ENCODE assay signal across 9 cellular contexts in the genomic region with DNA sequence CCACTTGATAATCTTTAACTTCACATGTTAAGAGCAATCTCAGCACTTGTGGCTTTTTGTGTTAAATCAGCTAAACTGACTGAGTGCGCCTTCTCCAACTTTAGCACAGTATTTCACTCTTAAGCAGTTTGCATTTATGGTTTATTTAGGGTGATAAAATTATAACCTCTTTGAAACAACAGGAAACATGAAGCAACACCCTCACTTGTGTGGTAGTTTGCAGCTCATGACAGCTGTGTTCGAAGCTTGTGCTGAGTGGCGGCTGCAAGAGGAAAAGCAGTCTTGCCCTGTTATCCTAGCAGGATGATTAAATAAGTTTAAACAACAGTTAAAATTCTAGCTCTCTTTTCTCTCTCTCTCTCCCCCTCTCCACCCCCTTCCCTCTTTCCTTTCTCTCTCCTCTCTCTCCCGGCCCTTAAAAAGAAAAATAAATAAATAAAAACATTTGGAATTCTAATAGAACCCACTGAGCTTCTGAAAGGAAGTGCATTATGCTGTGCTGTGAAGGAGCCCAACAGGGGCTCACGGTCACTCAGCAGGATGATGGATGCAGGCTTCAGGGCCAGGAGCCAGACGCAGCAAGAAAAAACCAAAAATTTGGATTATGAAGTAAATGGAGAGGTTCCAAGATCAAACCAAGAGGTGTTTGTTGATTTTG. TPM values are rescaled to one million over a fixed set of nuclear protein-coding genes. Genes with fewer than 3 reads are reported as not detected.
DNase-seq lines count a peak whose midpoint lies in the region; ATAC-seq and TF ChIP-seq lines count a peak whose summit lies in the region.
"Had no signal": no experiment of that assay in that cellular context is flagged by ENCODE, and none has a peak within 500 bp of the region (broad histone marks: within the 10 kb centered on the region; RNA-seq: fewer than 3 reads in every experiment).

No MANE protein-coding gene starts in this region.

- H3K27ac ChIP-seq in CD4-positive, alpha-beta T cell (ENCODE audit: low read depth, low read length): peak overlapping the region; percentile 87
- H3K27ac ChIP-seq in adrenal gland (peak overlapping the region in 3 of 5 donors; percentile 38 to 69 (median 56)), mucosa of rectum (ENCODE audit: low read depth in 2 of 2, low read length in 2 of 2) (peak overlapping the region; percentile 56 to 91)

- TF ChIP-seq POLR2A in adrenal gland (IDR thresholded peaks at IDR 0.05): no peak

- CTCF ChIA-PET in CD4-positive, alpha-beta T cell (lab: Charles Lee): interaction anchor here (0.9 to 2.2 kb wide), 6 partner anchors 8 to 225 kb away, joined by 3 to 12 read pairs (median 4); partner anchors contain the start of gene OGDH

- peaks cover 64% of the 10 kb centered on the region for H3K4me1 Mint-ChIP-seq in CD4-positive, alpha-beta T cell (ENCODE audit: low read depth)

- WGBS in adrenal gland, 4 donors: 37 to 55% (median 49%) methylated on average over 6 of the region's 6 CpGs

- peak overlapping the region; percentile 96 for H3K27ac Mint-ChIP-seq in CD4-positive, alpha-beta T cell

- no peak for TF ChIP-seq CTCF in CD4-positive, alpha-beta T cell (IDR thresholded peaks at IDR 0.05)
- no peak for TF ChIP-seq CTCF in adrenal gland (IDR thresholded peaks at IDR 0.05)

- H3K27me3 ChIP-seq in CD4-positive, alpha-beta T cell (ENCODE audit: control insufficient read depth, insufficient read depth, low read length): no peaks in the 10 kb centered on the region
- H3K27me3 ChIP-seq in adrenal gland: no peaks in the 10 kb centered on the region
- no peaks in the 10 kb centered on the region for H3K27me3 ChIP-seq in mucosa of rectum (ENCODE audit: control insufficient read depth in 2 of 2, insufficient read depth in 2 of 2, low read length in 2 of 2)

- H3K9me3 Mint-ChIP-seq in CD4-positive, alpha-beta T cell: no peaks in the 10 kb centered on the region

- H3K4me3 ChIP-seq in adrenal gland (no peak overlapping the region), mucosa of rectum (ENCODE audit: low read length in 2 of 2) (no peak overlapping the region)

- peak in 8 of 10 experiments; percentile 34 to 56 (median 44) for DNase-seq in CD4-positive, alpha-beta T cell
- DNase-seq in M059J (ENCODE audit: low read depth) (peak; percentile 28), adrenal gland (no peak), NCI-H82 treated with DMSO at 0.1 percent for 48 hours (lab: John Stamatoyannopoulos, UW; ENCODE audit: unreplicated experiment) (no peak)
- DNase-seq: EL had no signal

- POLR2A ChIA-PET in CD4-positive, alpha-beta T cell (lab: Charles Lee): interaction anchor here (0.6 to 13.5 kb wide), 21 partner anchors 8 to 216 kb away, joined by 3 to 229 read pairs (median 4); partner anchors contain the start of genes H2AZ2, NUDCD3, OGDH and PPIA

- intact Hi-C loops in CD4-positive, alpha-beta T cell (cut with DNase I, micrococcal nuclease): loop anchor here in 1 of 2 experiments (5.0 kb wide), 1 partner anchor 166 kb away; the partner anchor contains the start of gene PPIA
- intact Hi-C loops in adrenal gland (cut with DNase I): no loop called here

- H3K9ac ChIP-seq in mucosa of rectum (ENCODE audit: low read depth in 1 of 2, low read length in 2 of 2): no peak overlapping the region

- peaks cover 27% of the 10 kb centered on the region for H3K36me3 Mint-ChIP-seq in CD4-positive, alpha-beta T cell (ENCODE audit: low read depth)

- H3K4me1 ChIP-seq in adrenal gland (replicated peaks in 1 of 2): peaks cover 23 to 33% of the 10 kb centered on the region in 2 donors
- peaks cover 46 to 52% of the 10 kb centered on the region in 2 donors for H3K4me1 ChIP-seq in mucosa of rectum (ENCODE audit: control insufficient read depth in 2 of 2, insufficient read depth in 2 of 2, low read length in 2 of 2)

- H3K9me3 ChIP-seq in CD4-positive, alpha-beta T cell (ENCODE audit: control insufficient read depth, low read length): no peaks in the 10 kb centered on the region
- H3K9me3 ChIP-seq in adrenal gland (replicated peaks in 1 of 3): no peaks in the 10 kb centered on the region
- H3K9me3 ChIP-seq in mucosa of rectum (ENCODE audit: control insufficient read depth in 2 of 2, low read length in 2 of 2): no peaks in the 10 kb centered on the region

- no peaks in the 10 kb centered on the region for H3K27me3 Mint-ChIP-seq in CD4-positive, alpha-beta T cell

- peak; percentile 48 for ATAC-seq in CD4-positive, alpha-beta T cell (ENCODE audit: poor library complexity)
- ATAC-seq in HG03045 (IDR thresholded peaks at IDR 0.05; ENCODE audit: unreplicated experiment): no peak
- no peak for ATAC-seq in HG03571 (IDR thresholded peaks at IDR 0.05; ENCODE audit: unreplicated experiment)
- no peak for ATAC-seq in GM18867 (IDR thresholded peaks at IDR 0.05; ENCODE audit: unreplicated experiment)

- H3K36me3 ChIP-seq in adrenal gland (replicated peaks in 1 of 2) (peaks cover 0 to 9% of the 10 kb centered on the region in 2 donors), mucosa of rectum (ENCODE audit: control insufficient read depth in 2 of 2, insufficient read depth in 2 of 2, low read length in 2 of 2) (peaks cover 13 to 18% of the 10 kb centered on the region in 2 donors)

- H3K4me3 Mint-ChIP-seq in CD4-positive, alpha-beta T cell: peak overlapping the region; percentile 57

RNA-seq across cellular contexts. Expression of gene OGDH, which starts 25.2 kb away (rescaled TPM):
- 10 to 100 TPM; 39.8 to 43.8 TPM for total RNA-seq in CD4-positive, alpha-beta T cell
- 45.9 and 56.0 TPM in 2 replicates for total RNA-seq in M059J (2014; rRNA removed; shearing (Covaris generic))
- total RNA-seq in adrenal gland: 100 to 1,000 TPM; 128 to 284 (median 151) TPM
- 100 to 1,000 TPM in 1 of 3 donors, 10 to 100 TPM in 2; 46.0 to 148 (median 59.8) TPM for polyA plus RNA-seq in adrenal gland

RNA-seq across cellular contexts. Expression of gene TMED4, which starts 49.6 kb away (rescaled TPM):
- 100 to 1,000 TPM; 134 to 138 TPM for total RNA-seq in CD4-positive, alpha-beta T cell
- 226 and 256 TPM in 2 replicates for total RNA-seq in M059J (2014; rRNA removed; shearing (Covaris generic))
- 100 to 1,000 TPM in 6 of 8 donors, 10 to 100 TPM in 2; 87.5 to 189 (median 127) TPM for total RNA-seq in adrenal gland
- 10 to 100 TPM; 45.2 to 64.9 (median 46.7) TPM for polyA plus RNA-seq in adrenal gland

RNA-seq across cellular contexts. Expression of gene DDX56, which starts 57.9 kb away (rescaled TPM):
- 100 to 1,000 TPM; 126 to 127 TPM for total RNA-seq in CD4-positive, alpha-beta T cell
- total RNA-seq in M059J (2014; rRNA removed; shearing (Covaris generic)): 63.2 and 68.6 TPM in 2 replicates
- 10 to 100 TPM; 35.9 to 90.0 (median 54.7) TPM for total RNA-seq in adrenal gland
- 100 to 1,000 TPM in 2 of 3 donors, 10 to 100 TPM in 1; 71.4 to 543 (median 232) TPM for polyA plus RNA-seq in adrenal gland

Comparison
In these comparisons a context has a peak if more than half of its experiments do, and no peak if none do; other contexts are left out.
1. DNase-seq: peak in CD4-positive, alpha-beta T cell (8 of 10) and M059J (single experiment); none in adrenal gland (0 of 7) and NCI-H82 treated with DMSO at 0.1 percent for 48 hours (single experiment).
2. Peak in every context shown above with its lines, with median percentiles within 50 percentile points of each other: H3K27ac ChIP-seq.